14 cellular contexts compared by ENCODE assay signal in genomic region chr16:85313541-85314208, GRCh38.
DNase-seq lines count a peak whose midpoint lies in the region; ATAC-seq, FAIRE-seq and TF ChIP-seq lines count a peak whose summit lies in the region.
"Had no signal": no experiment of that assay in that cellular context is flagged by ENCODE, and none has a peak within 500 bp of the region (broad histone marks: within the 10 kb centered on the region; RNA-seq: fewer than 3 reads in every experiment).

No MANE protein-coding gene starts in this region.

- WGBS in gastroesophageal sphincter (ENCODE audit: low coverage in 1 of 2), 2 donors, result 30% methylated on average over 5 of the region's 9 CpGs; no CpG with 5 or more reads in 1 of the 2 donors
- WGBS in sigmoid colon, 2 donors, result 62 to 82% methylated on average over 9 of the region's 9 CpGs

- TF ChIP-seq EP300 in gastroesophageal sphincter (IDR thresholded peaks at IDR 0.05) (no peak), sigmoid colon (IDR thresholded peaks at IDR 0.05) (no peak)

- H3K27ac ChIP-seq in DOHH2 (ENCODE audit: low read depth, low read length) (no peak overlapping the region), gastroesophageal sphincter (peak overlapping the region in 3 of 4 donors; percentile 35 to 37 (median 36)), sigmoid colon (peak overlapping the region; percentile 5 to 39 (median 8)), kidney (ENCODE audit: low read depth in 2 of 2, low read length in 2 of 2) (no peak overlapping the region)
- H3K27ac ChIP-seq: vagina had no signal

- H3K27me3 ChIP-seq in DOHH2 (ENCODE audit: control insufficient read depth, low read length) (no peaks in the 10 kb centered on the region), gastroesophageal sphincter (no peaks in the 10 kb centered on the region), sigmoid colon (no peaks in the 10 kb centered on the region), BE2C (no peaks in the 10 kb centered on the region)
- H3K27me3 ChIP-seq: vagina had no signal

- H4K20me1 ChIP-seq in DOHH2 (ENCODE audit: control insufficient read depth, insufficient read depth, low read depth, low read length), result no peaks in the 10 kb centered on the region

- H3K9ac ChIP-seq in kidney (ENCODE audit: low read length in 2 of 2), result no peak overlapping the region

- peak overlapping the region; percentile 41; the same call in 1 of the 2 replicates for H3K4me2 ChIP-seq in DOHH2 (ENCODE audit: low read length)

- H3K79me2 ChIP-seq in DOHH2 (ENCODE audit: control insufficient read depth, low read length), result no peaks in the 10 kb centered on the region

- H3K9me3 ChIP-seq in DOHH2 (ENCODE audit: control insufficient read depth, insufficient read depth, low read length) (no peaks in the 10 kb centered on the region), gastroesophageal sphincter (no peaks in the 10 kb centered on the region), sigmoid colon (no peaks in the 10 kb centered on the region), kidney (ENCODE audit: control insufficient read depth in 1 of 2, low read length in 2 of 2) (no peaks in the 10 kb centered on the region), BE2C (no peaks in the 10 kb centered on the region)
- H3K9me3 ChIP-seq: vagina had no signal

- TF ChIP-seq CTCF in DOHH2 (IDR thresholded peaks at IDR 0.05; ENCODE audit: low read depth, low read length, poor library complexity, severe bottlenecking), result no peak
- TF ChIP-seq CTCF in gastroesophageal sphincter (IDR thresholded peaks at IDR 0.05), result no peak
- TF ChIP-seq CTCF in sigmoid colon (IDR thresholded peaks at IDR 0.05), result no peak
- TF ChIP-seq CTCF in kidney (IDR thresholded peaks at IDR 0.05; ENCODE audit: borderline replicate concordance, extremely low read depth, insufficient read depth), result no peak
- TF ChIP-seq CTCF in BE2C (IDR thresholded peaks at IDR 0.05; ENCODE audit: low read depth, low read length), result no peak

- H3K4me3 ChIP-seq in DOHH2 (ENCODE audit: low read length) (no peak overlapping the region), gastroesophageal sphincter (no peak overlapping the region), sigmoid colon (no peak overlapping the region), kidney (ENCODE audit: low read length in 2 of 2) (no peak overlapping the region), BE2C (ENCODE audit: low read depth, low read length) (no peak overlapping the region)
- H3K4me3 ChIP-seq: vagina had no signal

- H3K4me1 ChIP-seq in DOHH2 (ENCODE audit: control insufficient read depth, low read length), result peaks cover 64% of the 10 kb centered on the region
- peaks cover 3 to 91% (median 27%) of the 10 kb centered on the region in 3 donors for H3K4me1 ChIP-seq in gastroesophageal sphincter
- peaks cover 0 to 55% (median 33%) of the 10 kb centered on the region in 4 donors for H3K4me1 ChIP-seq in sigmoid colon
- peaks cover 15 to 20% of the 10 kb centered on the region in 2 donors for H3K4me1 ChIP-seq in kidney (ENCODE audit: control insufficient read depth in 1 of 2, insufficient read depth in 1 of 2, low read depth in 1 of 2, low read length in 2 of 2)
- peaks cover 30% of the 10 kb centered on the region for H3K4me1 ChIP-seq in BE2C

- DNase-seq in NCI-H69 (lab: John Stamatoyannopoulos, UW), result peak; percentile 18
- DNase-seq in sigmoid colon, result no peak
- DNase-seq in kidney, result no peak
- DNase-seq in BE2C, result no peak
- DNase-seq: activated CD4-positive, alpha-beta T cell treated with anti-CD3 and anti-CD28 coated beads, Interleukin-2, amount 10 ng/mL, durations not matched to agents 24 days and 14 days; activated naive CD4-positive, alpha-beta T cell treated with anti-CD3 and anti-CD28 coated beads, Interleukin-2, amount 50 U/mL, for 16 hours; effector memory CD4-positive, alpha-beta T cell; occipital lobe; SIG-M5 had no signal

- no peaks in the 10 kb centered on the region for H3K36me3 ChIP-seq in DOHH2 (ENCODE audit: control insufficient read depth, low read length)
- H3K36me3 ChIP-seq in gastroesophageal sphincter, result no peaks in the 10 kb centered on the region
- H3K36me3 ChIP-seq in sigmoid colon, result no peaks in the 10 kb centered on the region
- H3K36me3 ChIP-seq in kidney (ENCODE audit: control insufficient read depth in 1 of 2, insufficient read depth in 2 of 2, low read length in 2 of 2), result no peaks in the 10 kb centered on the region
- H3K36me3 ChIP-seq in BE2C, result no peaks in the 10 kb centered on the region
- H3K36me3 ChIP-seq: vagina had no signal

- intact Hi-C loops in sigmoid colon (cut with DNase I), result no loop called here
- intact Hi-C loops in kidney (cut with DNase I), result no loop called here

- no peaks in the 10 kb centered on the region for H3K9me2 ChIP-seq in DOHH2 (replicated peaks; ENCODE audit: control insufficient read depth, low read length)

- ATAC-seq in gastroesophageal sphincter, result no peak
- ATAC-seq in GM19463 (IDR thresholded peaks at IDR 0.05; ENCODE audit: unreplicated experiment), result no peak
- no peak for ATAC-seq in GM19351 (IDR thresholded peaks at IDR 0.05; ENCODE audit: unreplicated experiment)

- no peak for FAIRE-seq in kidney (lab: Jason Lieb, UNC)

- TF ChIP-seq POLR2A in gastroesophageal sphincter (IDR thresholded peaks at IDR 0.05) (no peak), sigmoid colon (IDR thresholded peaks at IDR 0.05) (no peak)

- peaks cover 13% of the 10 kb centered on the region for H3F3A ChIP-seq in DOHH2 (ENCODE audit: control insufficient read depth, insufficient read depth)

Comparison
In these comparisons a context has a peak if more than half of its experiments do, and no peak if none do; other contexts are left out.
1. H3K27ac ChIP-seq: peak in gastroesophageal sphincter (3 of 4) and sigmoid colon (4 of 4); none in DOHH2 (single experiment) and kidney (0 of 2).